ENCODE assay signal across 8 cellular contexts in the genomic region with DNA sequence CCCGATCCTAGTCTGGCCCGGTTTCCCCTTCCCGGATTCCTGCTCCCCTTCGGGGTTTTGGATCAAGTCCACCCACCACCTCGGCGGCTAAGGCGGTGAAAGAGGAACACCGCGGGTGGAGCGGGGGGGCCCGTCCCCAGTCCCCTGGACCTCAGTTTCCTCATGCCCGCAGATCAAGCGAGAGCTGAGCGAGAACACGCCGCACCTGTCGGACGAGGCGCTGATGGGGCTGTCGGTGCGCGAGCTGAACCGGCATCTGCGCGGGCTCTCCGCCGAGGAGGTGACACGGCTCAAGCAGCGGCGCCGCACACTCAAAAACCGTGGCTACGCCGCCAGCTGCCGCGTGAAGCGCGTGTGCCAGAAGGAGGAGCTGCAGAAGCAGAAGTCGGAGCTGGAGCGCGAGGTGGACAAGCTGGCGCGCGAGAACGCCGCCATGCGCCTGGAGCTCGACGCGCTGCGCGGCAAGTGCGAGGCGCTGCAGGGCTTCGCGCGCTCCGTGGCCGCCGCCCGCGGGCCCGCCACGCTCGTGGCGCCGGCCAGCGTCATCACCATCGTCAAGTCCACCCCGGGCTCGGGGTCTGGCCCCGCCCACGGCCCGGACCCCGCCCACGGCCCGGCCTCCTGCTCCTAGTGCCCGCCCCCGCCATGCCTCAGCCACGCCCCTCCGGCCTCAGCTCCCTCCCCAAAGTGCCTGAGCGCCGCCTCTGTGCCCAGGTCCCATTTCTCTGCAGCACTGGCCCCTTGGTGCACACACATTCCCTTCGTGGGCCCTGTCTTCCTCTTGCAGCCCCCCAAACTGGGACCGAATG. TPM values are rescaled to one million over a fixed set of nuclear protein-coding genes. Genes with fewer than 3 reads are reported as not detected.
DNase-seq lines count a peak whose midpoint lies in the region; ATAC-seq and TF ChIP-seq lines count a peak whose summit lies in the region.

No MANE protein-coding gene starts in this region.

- ATAC-seq in memory B cell (ENCODE audit: low read depth): peak; percentile 84
- ATAC-seq in HG03457 (IDR thresholded peaks at IDR 0.05; ENCODE audit: unreplicated experiment): no peak

- intact Hi-C loops in dendritic cell treated with granulocyte-macrophage colony-stimulating factor and Interleukin-4, amounts not matched to agents 40 ng/mL and 50 ng/mL, for 4 days (cut with micrococcal nuclease): no loop called here

- CTCF ChIA-PET in AG04450 (lab: Charles Lee): interaction anchor here (0.6 kb wide), 1 partner anchor 100 kb away, joined by 4 read pairs; no protein-coding TSS in a partner anchor

- DNase-seq in AG04450 (ENCODE audit: low read depth, low spot score) (no peak), HFF-Myc (ENCODE audit: extremely low read depth, low read depth) (no peak), memory B cell (ENCODE audit: low spot score in 2 of 2) (peak; percentile 73 to 76), DMS153 treated with DMSO at 0.1 percent for 48 hours (lab: John Stamatoyannopoulos, UW; ENCODE audit: unreplicated experiment) (no peak)
- peak; percentile 71 for DNase-seq in activated CD4-positive, alpha-beta T cell treated with anti-CD3 and anti-CD28 coated beads for 4 hours
- peak; percentile 78 for DNase-seq in stimulated activated CD8-positive, alpha-beta memory T cell treated with anti-CD3 and anti-CD28 coated beads, Interleukin-4, amount 100 ng/mL, for 48 hours

- TF ChIP-seq CTCF in AG04450 (IDR thresholded peaks at IDR 0.05; ENCODE audit: low read depth, low read length) (no peak), HFF-Myc (IDR thresholded peaks at IDR 0.05; ENCODE audit: low read depth, low read length, missing control alignments) (no peak)

- peaks cover 81% of the 10 kb centered on the region for H3K4me1 Mint-ChIP-seq in dendritic cell treated with granulocyte-macrophage colony-stimulating factor and Interleukin-4, amounts not matched to agents 40 ng/mL and 50 ng/mL, for 4 days (ENCODE audit: low read depth)
- H3K4me1 Mint-ChIP-seq in memory B cell: peaks cover 12% of the 10 kb centered on the region

- POLR2A ChIA-PET in AG04450 (lab: Yijun Ruan, JAX): interaction anchor here (0.5 to 1.3 kb wide), 3 partner anchors 9 to 61 kb away, joined by 4 to 5 read pairs (median 4); partner anchors contain the start of gene MAFF

- peak overlapping the region; percentile 74 for H3K27ac Mint-ChIP-seq in dendritic cell treated with granulocyte-macrophage colony-stimulating factor and Interleukin-4, amounts not matched to agents 40 ng/mL and 50 ng/mL, for 4 days
- H3K27ac Mint-ChIP-seq in memory B cell: no peak overlapping the region

- peaks cover 4% of the 10 kb centered on the region; the same call in 1 of the 2 replicates for H3K9me3 ChIP-seq in AG04450 (ENCODE audit: control insufficient read depth, insufficient read depth, low read length)

- peaks cover 18% of the 10 kb centered on the region for H3K36me3 Mint-ChIP-seq in dendritic cell treated with granulocyte-macrophage colony-stimulating factor and Interleukin-4, amounts not matched to agents 40 ng/mL and 50 ng/mL, for 4 days (ENCODE audit: low read depth)
- no peaks in the 10 kb centered on the region for H3K36me3 Mint-ChIP-seq in memory B cell

- H3K27me3 ChIP-seq in AG04450 (ENCODE audit: control insufficient read depth, insufficient read depth, low read length): no peaks in the 10 kb centered on the region

- peak overlapping the region; percentile 59 for H3K4me3 Mint-ChIP-seq in dendritic cell treated with granulocyte-macrophage colony-stimulating factor and Interleukin-4, amounts not matched to agents 40 ng/mL and 50 ng/mL, for 4 days
- peak overlapping the region; percentile 76 for H3K4me3 Mint-ChIP-seq in memory B cell

- no peaks in the 10 kb centered on the region for H3K9me3 Mint-ChIP-seq in dendritic cell treated with granulocyte-macrophage colony-stimulating factor and Interleukin-4, amounts not matched to agents 40 ng/mL and 50 ng/mL, for 4 days
- no peaks in the 10 kb centered on the region for H3K9me3 Mint-ChIP-seq in memory B cell

- peak overlapping the region; percentile 10; the same call in 1 of the 2 replicates for H3K4me3 ChIP-seq in AG04450 (ENCODE audit: low read depth, low read length)
- peak overlapping the region; percentile 13; the same call in 1 of the 2 replicates for H3K4me3 ChIP-seq in HFF-Myc (replicated peaks; ENCODE audit: low read depth, low read length)

- peak overlapping the region; percentile 11 for H3K27ac ChIP-seq in AG04450 (ENCODE audit: low read depth, low read length)

- H3K27me3 Mint-ChIP-seq in dendritic cell treated with granulocyte-macrophage colony-stimulating factor and Interleukin-4, amounts not matched to agents 40 ng/mL and 50 ng/mL, for 4 days: peaks cover 4% of the 10 kb centered on the region
- H3K27me3 Mint-ChIP-seq in memory B cell: no peaks in the 10 kb centered on the region

RNA-seq across cellular contexts. Expression of gene MAFF, which starts 12.7 kb away (rescaled TPM):
- polyA plus RNA-seq in AG04450 (2011; rRNA removed): 8.3 and 12.2 TPM in 2 replicates
- polyA minus RNA-seq in AG04450 (2011; rRNA and poly(A)+ RNA removed): 5.2 and 5.3 TPM in 2 replicates

RNA-seq across cellular contexts. Expression of gene PLA2G6, which starts 32.8 kb away (rescaled TPM):
- polyA plus RNA-seq in AG04450 (2011; rRNA removed): 5.0 and 7.8 TPM in 2 replicates
- 18.2 and 20.5 TPM in 2 replicates for polyA minus RNA-seq in AG04450 (2011; rRNA and poly(A)+ RNA removed)

RNA-seq across cellular contexts. Expression of gene TMEM184B, which starts 58.4 kb away (rescaled TPM):
- polyA plus RNA-seq in AG04450 (2011; rRNA removed): 36.8 and 37.2 TPM in 2 replicates
- 33.8 and 40.5 TPM in 2 replicates for polyA minus RNA-seq in AG04450 (2011; rRNA and poly(A)+ RNA removed)

Comparison
In these comparisons a context has a peak if more than half of its experiments do, and no peak if none do; other contexts are left out.
1. DNase-seq: peak in activated CD4-positive, alpha-beta T cell treated with anti-CD3 and anti-CD28 coated beads for 4 hours (2 of 2), memory B cell (2 of 2) and stimulated activated CD8-positive, alpha-beta memory T cell treated with anti-CD3 and anti-CD28 coated beads, Interleukin-4, amount 100 ng/mL, for 48 hours (single experiment); none in AG04450 (single experiment), HFF-Myc (single experiment) and DMS153 treated with DMSO at 0.1 percent for 48 hours (single experiment).